Comparison of ENCODE assay signal across 9 cellular contexts in genomic region chr11:61254403-61255025, GRCh38. TPM values are rescaled to one million over a fixed set of nuclear protein-coding genes. Genes with fewer than 3 reads are reported as not detected.
DNase-seq lines count a peak whose midpoint lies in the region; ATAC-seq and TF ChIP-seq lines count a peak whose summit lies in the region.
"Had no signal": no experiment of that assay in that cellular context is flagged by ENCODE, and none has a peak within 500 bp of the region (broad histone marks: within the 10 kb centered on the region; RNA-seq: fewer than 3 reads in every experiment).

No MANE protein-coding gene starts in this region.

- H3K27ac ChIP-seq in OCI-LY7 (ENCODE audit: low read depth, low read length, poor library complexity, severe bottlenecking) (no peak overlapping the region), fibroblast of lung (ENCODE audit: insufficient read depth, low read length) (no peak overlapping the region), neural progenitor cell (no peak overlapping the region), testis (no peak overlapping the region)
- H3K27ac ChIP-seq: neutrophil had no signal

- no peak for TF ChIP-seq POLR2A in testis (IDR thresholded peaks at IDR 0.05)

- POLR2A ChIA-PET in OCI-LY7 (lab: Charles Lee): interaction anchor here (0.6 kb wide), 1 partner anchor 227 kb away, joined by 3 read pairs; no protein-coding TSS in a partner anchor

- 68 to 76% methylated on average over 12 of the region's 12 CpGs for WGBS in testis, 2 donors

- no peak overlapping the region for H2AFZ ChIP-seq in OCI-LY7 (ENCODE audit: low read length)
- no peak overlapping the region for H2AFZ ChIP-seq in fibroblast of lung (ENCODE audit: low read length)
- H2AFZ ChIP-seq in neural progenitor cell (replicated peaks): peak overlapping the region; percentile 86

- H3K4me2 ChIP-seq in OCI-LY7 (ENCODE audit: low read length) (no peak overlapping the region), fibroblast of lung (ENCODE audit: extremely low read depth, insufficient read depth, low read length) (no peak overlapping the region), neural progenitor cell (no peak overlapping the region)

- no TSS peak for BruUV-seq in OCI-LY7 (replicated peaks; lab: Mats Ljungman, UMichigan)

- H3K9me2 ChIP-seq in OCI-LY7 (ENCODE audit: insufficient read depth, low read length): no peaks in the 10 kb centered on the region

- H3K4me1 Mint-ChIP-seq in activated T-cell treated with anti-CD3 and anti-CD28 coated beads, Interleukin-2, amount 50 U/mL, for 24 hours (ENCODE audit: low read depth): no peaks in the 10 kb centered on the region
- peaks cover 14% of the 10 kb centered on the region for H3K4me1 Mint-ChIP-seq in neural progenitor cell

- H3K27ac Mint-ChIP-seq in activated T-cell treated with anti-CD3 and anti-CD28 coated beads, Interleukin-2, amount 50 U/mL, for 24 hours: no peak overlapping the region
- no peak overlapping the region for H3K27ac Mint-ChIP-seq in neural progenitor cell

- CTCF ChIA-PET in OCI-LY7 (lab: Charles Lee; ENCODE audit: unreplicated experiment): no interaction called here

- DNase-seq in NCI-H524 (lab: John Stamatoyannopoulos, UW) (peak; percentile 6 to 44), NCI-H524 treated with DMSO at 0.1 percent for 48 hours (lab: John Stamatoyannopoulos, UW) (no peak), OCI-LY7 (ENCODE audit: low spot score) (peak; percentile 69), fibroblast of lung (ENCODE audit: low read depth in 2 of 2) (peak; percentile 35 to 59), neural progenitor cell (ENCODE audit: low spot score) (peak; percentile 72), testis (peak; percentile 67)
- peak; percentile 75 for DNase-seq in activated T-cell treated with anti-CD3 and anti-CD28 coated beads, Interleukin-2, amount 50 U/mL, for 24 hours

- H3K36me3 ChIP-seq in OCI-LY7 (ENCODE audit: insufficient read depth, low read length): no peaks in the 10 kb centered on the region
- H3K36me3 ChIP-seq in fibroblast of lung (ENCODE audit: control insufficient read depth, insufficient read depth, low read length): no peaks in the 10 kb centered on the region
- no peaks in the 10 kb centered on the region for H3K36me3 ChIP-seq in neural progenitor cell
- no peaks in the 10 kb centered on the region for H3K36me3 ChIP-seq in testis (ENCODE audit: low read depth, missing control alignments)
- H3K36me3 ChIP-seq: neutrophil had no signal

- H3K4me3 Mint-ChIP-seq in activated T-cell treated with anti-CD3 and anti-CD28 coated beads, Interleukin-2, amount 50 U/mL, for 24 hours: no peak overlapping the region
- H3K4me3 Mint-ChIP-seq in neural progenitor cell: no peak overlapping the region

- TF ChIP-seq CTCF in OCI-LY7 (conservative IDR thresholded peaks at IDR 0.05; ENCODE audit: low read length) (peak; percentile 85), fibroblast of lung (conservative IDR thresholded peaks at IDR 0.05 in 1 of 2, IDR thresholded peaks at IDR 0.05 in 1 of 2; ENCODE audit: low read depth in 1 of 2, low read length in 2 of 2) (peak; percentile 80 to 99), neural progenitor cell (IDR thresholded peaks at IDR 0.05) (peak; percentile 79), testis (IDR thresholded peaks at IDR 0.05) (peak; percentile 62 to 77 (median 73))

- H3K9me3 Mint-ChIP-seq in activated T-cell treated with anti-CD3 and anti-CD28 coated beads, Interleukin-2, amount 50 U/mL, for 24 hours: no peaks in the 10 kb centered on the region
- H3K9me3 Mint-ChIP-seq in neural progenitor cell: no peaks in the 10 kb centered on the region

- H3K9me3 ChIP-seq in OCI-LY7 (ENCODE audit: low read length) (no peaks in the 10 kb centered on the region), fibroblast of lung (ENCODE audit: control insufficient read depth, insufficient read depth, low read depth, low read length) (no peaks in the 10 kb centered on the region), neural progenitor cell (ENCODE audit: low read depth) (no peaks in the 10 kb centered on the region), testis (no peaks in the 10 kb centered on the region)
- H3K9me3 ChIP-seq: neutrophil had no signal

- H3K79me2 ChIP-seq in OCI-LY7 (ENCODE audit: insufficient read depth, low read depth, low read length) (no peaks in the 10 kb centered on the region), fibroblast of lung (ENCODE audit: control insufficient read depth, insufficient read depth, low read length) (no peaks in the 10 kb centered on the region), neural progenitor cell (ENCODE audit: low read depth) (no peaks in the 10 kb centered on the region)

- H3K4me3 ChIP-seq in OCI-LY7 (ENCODE audit: low read depth, low read length, poor library complexity, severe bottlenecking) (no peak overlapping the region), fibroblast of lung (replicated peaks in 1 of 4; ENCODE audit: control extremely low read depth in 1 of 4, insufficient read depth in 1 of 4, low read depth in 3 of 4, low read length in 4 of 4) (no peak overlapping the region), neural progenitor cell (no peak overlapping the region), testis (no peak overlapping the region)

- no peaks in the 10 kb centered on the region for H4K20me1 ChIP-seq in OCI-LY7 (ENCODE audit: insufficient read depth, low read length)
- no peaks in the 10 kb centered on the region for H4K20me1 ChIP-seq in fibroblast of lung (ENCODE audit: control insufficient read depth, extremely low read depth, insufficient read depth, low read length)
- H4K20me1 ChIP-seq in neural progenitor cell (ENCODE audit: low read depth): no peaks in the 10 kb centered on the region

- H3K27me3 ChIP-seq in fibroblast of lung (ENCODE audit: control insufficient read depth, insufficient read depth, low read length) (no peaks in the 10 kb centered on the region), neural progenitor cell (no peaks in the 10 kb centered on the region), testis (no peaks in the 10 kb centered on the region)
- H3K27me3 ChIP-seq: neutrophil had no signal

- no peaks in the 10 kb centered on the region for H3K27me3 Mint-ChIP-seq in activated T-cell treated with anti-CD3 and anti-CD28 coated beads, Interleukin-2, amount 50 U/mL, for 24 hours
- peaks cover 4% of the 10 kb centered on the region for H3K27me3 Mint-ChIP-seq in neural progenitor cell (ENCODE audit: insufficient read depth, low read depth)

- H3K9ac ChIP-seq in fibroblast of lung (ENCODE audit: insufficient read depth, low read length): no peak overlapping the region
- no peak overlapping the region for H3K9ac ChIP-seq in neural progenitor cell

- no peaks in the 10 kb centered on the region for H3K4me1 ChIP-seq in OCI-LY7 (ENCODE audit: insufficient read depth, low read length, poor library complexity, severe bottlenecking)
- no peaks in the 10 kb centered on the region for H3K4me1 ChIP-seq in fibroblast of lung (ENCODE audit: control insufficient read depth, extremely low read depth, insufficient read depth, low read length)
- no peaks in the 10 kb centered on the region for H3K4me1 ChIP-seq in neural progenitor cell
- no peaks in the 10 kb centered on the region for H3K4me1 ChIP-seq in testis

- intact Hi-C loops in OCI-LY7 (cut with micrococcal nuclease; ENCODE audit: unreplicated experiment): loop anchor here (1.0 kb wide), 1 partner anchor 131 kb away; no protein-coding TSS in a partner anchor
- intact Hi-C loops in testis (cut with DNase I; ENCODE audit: low total_unique reads): no loop called here

- ATAC-seq in HG03460 (IDR thresholded peaks at IDR 0.05; ENCODE audit: unreplicated experiment): peak; percentile 68

- peaks cover 8% of the 10 kb centered on the region for H3K36me3 Mint-ChIP-seq in activated T-cell treated with anti-CD3 and anti-CD28 coated beads, Interleukin-2, amount 50 U/mL, for 24 hours (ENCODE audit: low read depth)
- H3K36me3 Mint-ChIP-seq in neural progenitor cell: no peaks in the 10 kb centered on the region

- H3F3A ChIP-seq in neural progenitor cell (ENCODE audit: low read depth): no peaks in the 10 kb centered on the region

RNA-seq across cellular contexts. Expression of gene PGA5, which starts 13.5 kb away (rescaled TPM):
- not detected in 2 replicates for total RNA-seq in OCI-LY7 (2014; rRNA removed; shearing (Covaris generic))
- total RNA-seq in OCI-LY7 (2022) (not detected in 2 replicates), fibroblast of lung (3.3 TPM in 1 of 2 replicates, not detected in the other), neural progenitor cell (ENCODE audit: low replicate concordance) (0.19 TPM in 1 of 2 replicates, not detected in the other), testis (under 1 TPM; 0.39 to 0.43 TPM)
- polyA plus RNA-seq in fibroblast of lung (0.18 and 1.3 TPM in 2 replicates), testis (ENCODE audit: insufficient read depth, low read depth, low replicate concordance) (1.5 TPM)
- polyA plus RNA-seq in fibroblast of lung (2012): 0.71 and 1.7 TPM in 2 replicates
- polyA minus RNA-seq in fibroblast of lung (ENCODE audit: low replicate concordance): 2.6 TPM in 1 of 2 replicates, not detected in the other

RNA-seq across cellular contexts. Expression of gene PGA4, which starts 32.4 kb away (rescaled TPM):
- not detected in 2 replicates for total RNA-seq in OCI-LY7 (2014; rRNA removed; shearing (Covaris generic))
- total RNA-seq in OCI-LY7 (2022): not detected in 2 replicates
- total RNA-seq in fibroblast of lung: 2.3 TPM in 1 of 2 replicates, not detected in the other
- polyA plus RNA-seq in fibroblast of lung: 0.28 TPM in 1 of 2 replicates, not detected in the other
- 0.06 and 0.47 TPM in 2 replicates for polyA plus RNA-seq in fibroblast of lung (2012)
- 2.6 and 6.6 TPM in 2 replicates for polyA minus RNA-seq in fibroblast of lung (ENCODE audit: low replicate concordance)
- total RNA-seq in neural progenitor cell (ENCODE audit: low replicate concordance): 0.31 and 0.41 TPM in 2 replicates
- total RNA-seq in testis: under 1 TPM in 1 of 2 donors, not detected in 1; 0.56 TPM
- 7.2 TPM for polyA plus RNA-seq in testis (ENCODE audit: insufficient read depth, low read depth, low replicate concordance)

RNA-seq across cellular contexts. Expression of gene VWCE, which starts 40.6 kb away (rescaled TPM):
- total RNA-seq in OCI-LY7 (2014; rRNA removed; shearing (Covaris generic)): 0.51 and 0.79 TPM in 2 replicates
- total RNA-seq in OCI-LY7 (2022): 4.1 and 5.5 TPM in 2 replicates
- total RNA-seq in fibroblast of lung: 1.5 and 1.7 TPM in 2 replicates
- 0.30 and 0.68 TPM in 2 replicates for polyA plus RNA-seq in fibroblast of lung
- 0.66 and 0.90 TPM in 2 replicates for polyA plus RNA-seq in fibroblast of lung (2012)
- 0.59 and 5.1 TPM in 2 replicates for polyA minus RNA-seq in fibroblast of lung (ENCODE audit: low replicate concordance)
- total RNA-seq in neural progenitor cell (ENCODE audit: low replicate concordance): 5.1 and 7.0 TPM in 2 replicates
- total RNA-seq in testis: 10 to 100 TPM; 11.1 TPM
- polyA plus RNA-seq in testis (ENCODE audit: insufficient read depth, low read depth, low replicate concordance): 6.6 TPM

RNA-seq across cellular contexts. Expression of gene PGA3, which starts 51.2 kb away (rescaled TPM):
- total RNA-seq in OCI-LY7 (2014; rRNA removed; shearing (Covaris generic)): not detected in 2 replicates
- total RNA-seq in OCI-LY7 (2022) (not detected in 2 replicates), fibroblast of lung (4.3 TPM in 1 of 2 replicates, not detected in the other), neural progenitor cell (ENCODE audit: low replicate concordance) (0.28 TPM in 1 of 2 replicates, not detected in the other), testis (1 to 10 TPM in 1 of 2 donors, under 1 TPM in 1; 0.31 to 1.7 TPM)
- polyA plus RNA-seq in fibroblast of lung (0.24 and 0.35 TPM in 2 replicates), testis (ENCODE audit: insufficient read depth, low read depth, low replicate concordance) (1.7 TPM)
- 0.19 and 0.20 TPM in 2 replicates for polyA plus RNA-seq in fibroblast of lung (2012)
- polyA minus RNA-seq in fibroblast of lung (ENCODE audit: low replicate concordance): 4.3 and 11.6 TPM in 2 replicates
